Comparison of ENCODE assay signal across 7 cellular contexts in the genomic region with DNA sequence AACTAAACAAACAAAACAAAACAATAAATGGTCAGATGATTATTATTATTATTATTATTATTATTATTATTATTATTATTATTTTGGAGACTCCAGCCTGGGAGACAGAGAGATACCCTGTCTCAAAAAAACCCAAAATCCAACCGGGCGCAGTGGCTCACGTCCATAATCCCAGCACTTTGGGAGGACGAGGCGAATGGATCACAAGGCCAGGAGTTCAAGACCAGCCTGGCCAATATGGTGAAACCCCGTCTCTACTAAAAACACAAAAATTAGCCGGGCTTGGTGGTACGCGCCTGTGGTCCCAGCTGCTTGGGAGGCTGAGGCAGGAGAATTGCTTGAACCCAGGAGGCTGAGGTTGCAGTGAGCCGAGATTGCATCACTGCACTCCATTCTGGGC.
DNase-seq lines count a peak whose midpoint lies in the region; ATAC-seq and TF ChIP-seq lines count a peak whose summit lies in the region.
"Not testable (repeated sequence)": the region's sequence is repeated elsewhere in the genome, so short reads cannot be mapped to it uniquely, and the experiment has no call there.

No MANE protein-coding gene starts in this region.

- H3K27me3 ChIP-seq in subcutaneous abdominal adipose tissue (ENCODE audit: control insufficient read depth in 5 of 5, insufficient read depth in 4 of 5, low read length in 5 of 5); upper lobe of left lung; vagina: not testable (repeated sequence)

- not testable (repeated sequence) for H3K9ac ChIP-seq in subcutaneous abdominal adipose tissue (ENCODE audit: low read length in 5 of 5)

- H3K4me1 ChIP-seq in subcutaneous abdominal adipose tissue (ENCODE audit: control insufficient read depth in 5 of 5, insufficient read depth in 5 of 5, low read length in 5 of 5): peaks cover 10 to 64% (median 56%) of the 10 kb centered on the region in 5 donors
- H3K4me1 ChIP-seq in upper lobe of left lung: peaks cover 0 to 12% (median under 1%) of the 10 kb centered on the region in 4 donors
- peaks cover 56% of the 10 kb centered on the region for H3K4me1 ChIP-seq in vagina

- H3K27ac Mint-ChIP-seq in CD14-positive monocyte; chondrocyte (ENCODE audit: unreplicated experiment); natural killer cell treated with Interleukin-12 subunit alpha and Interleukin-12 subunit beta and Interleukin-15 and Interleukin-18, amount 100 ng/mL, for 72 hours: not testable (repeated sequence)

- not testable (repeated sequence) for H3K36me3 Mint-ChIP-seq in CD14-positive monocyte; chondrocyte (ENCODE audit: low read depth); natural killer cell treated with Interleukin-12 subunit alpha and Interleukin-12 subunit beta and Interleukin-15 and Interleukin-18, amount 100 ng/mL, for 72 hours

- H3K4me1 Mint-ChIP-seq in CD14-positive monocyte; natural killer cell treated with Interleukin-12 subunit alpha and Interleukin-12 subunit beta and Interleukin-15 and Interleukin-18, amount 100 ng/mL, for 72 hours (ENCODE audit: low read depth in 2 of 2): not testable (repeated sequence)
- H3K4me1 Mint-ChIP-seq in chondrocyte (ENCODE audit: low read depth): peaks cover 22% of the 10 kb centered on the region

- not testable (repeated sequence) for H3K36me3 ChIP-seq in subcutaneous abdominal adipose tissue (ENCODE audit: control insufficient read depth in 5 of 5, insufficient read depth in 5 of 5, low read length in 5 of 5); upper lobe of left lung; vagina

- ATAC-seq in natural killer cell treated with Interleukin-12 subunit alpha and Interleukin-12 subunit beta and Interleukin-15 and Interleukin-18, amount 100 ng/mL, for 72 hours; upper lobe of left lung (ENCODE audit: low FRiP score in 2 of 2): not testable (repeated sequence)

- H3K9me3 Mint-ChIP-seq in CD14-positive monocyte; chondrocyte (ENCODE audit: low read depth); natural killer cell treated with Interleukin-12 subunit alpha and Interleukin-12 subunit beta and Interleukin-15 and Interleukin-18, amount 100 ng/mL, for 72 hours: not testable (repeated sequence)

- H3K27me3 Mint-ChIP-seq in CD14-positive monocyte (ENCODE audit: low read depth in 3 of 3); chondrocyte (ENCODE audit: low read depth); natural killer cell treated with Interleukin-12 subunit alpha and Interleukin-12 subunit beta and Interleukin-15 and Interleukin-18, amount 100 ng/mL, for 72 hours: not testable (repeated sequence)

- 88 to 98% methylated on average over 10 of the region's 10 CpGs for WGBS in upper lobe of left lung, 2 donors

- not testable (repeated sequence) for TF ChIP-seq POLR2A in upper lobe of left lung (IDR thresholded peaks at IDR 0.05); vagina (IDR thresholded peaks at IDR 0.05)

- H3K27ac ChIP-seq in subcutaneous abdominal adipose tissue (ENCODE audit: low read depth, low read length): peak overlapping the region; percentile 88
- H3K27ac ChIP-seq in upper lobe of left lung: peak overlapping the region in 3 of 4 donors; percentile 52 to 67 (median 61)
- H3K27ac ChIP-seq in vagina: peak overlapping the region; percentile 27

- TF ChIP-seq EP300 in upper lobe of left lung (IDR thresholded peaks at IDR 0.05): not testable (repeated sequence)

- TF ChIP-seq CTCF in CD14-positive monocyte (IDR thresholded peaks at IDR 0.05); chondrocyte (IDR thresholded peaks at IDR 0.05); upper lobe of left lung (IDR thresholded peaks at IDR 0.05); vagina (IDR thresholded peaks at IDR 0.05): not testable (repeated sequence)

- H3K4me3 Mint-ChIP-seq in CD14-positive monocyte; chondrocyte (ENCODE audit: unreplicated experiment); natural killer cell treated with Interleukin-12 subunit alpha and Interleukin-12 subunit beta and Interleukin-15 and Interleukin-18, amount 100 ng/mL, for 72 hours: not testable (repeated sequence)

- intact Hi-C loops in CD14-positive monocyte (cut with micrococcal nuclease); posterior vena cava (cut with DNase I); vagina (cut with DNase I): not testable (repeated sequence)

- not testable (repeated sequence) for H3K4me3 ChIP-seq in subcutaneous abdominal adipose tissue (ENCODE audit: low read depth in 1 of 5, low read length in 5 of 5); upper lobe of left lung; vagina

- DNase-seq in CD14-positive monocyte (ENCODE audit: low spot score) (peak; percentile 19), chondrocyte (ENCODE audit: low spot score) (peak; percentile 5), posterior vena cava (ENCODE audit: low spot score) (peak; percentile 25)
- peak; percentile 18 for DNase-seq in natural killer cell treated with Interleukin-12 subunit alpha and Interleukin-12 subunit beta and Interleukin-15 and Interleukin-18, amount 100 ng/mL, for 72 hours (ENCODE audit: low spot score)
- DNase-seq in upper lobe of left lung; vagina (ENCODE audit: extremely low spot score in 2 of 2): not testable (repeated sequence)

- H3K9me3 ChIP-seq in subcutaneous abdominal adipose tissue (ENCODE audit: control insufficient read depth in 5 of 5, low read length in 5 of 5); upper lobe of left lung; vagina: not testable (repeated sequence)

Comparison
In these comparisons a context has a peak if more than half of its experiments do, and no peak if none do; other contexts are left out.
1. H3K27ac ChIP-seq: peak in every context shown above with its lines; median percentile 88 in subcutaneous abdominal adipose tissue; 61 in upper lobe of left lung; 27 in vagina.